In genomic region chr9:28927711-28928110, GRCh38 we compare ENCODE assay signal across 20 cellular contexts.
"Had no signal": no experiment of that assay in that cellular context is flagged by ENCODE, and none has a peak within 500 bp of the region (broad histone marks: within the 10 kb centered on the region; RNA-seq: fewer than 3 reads in every experiment).

No MANE protein-coding gene starts in this region.

- H3K27ac ChIP-seq: ovary, right lobe of liver, upper lobe of left lung had no signal

- H3K4me3 ChIP-seq: ovary, right lobe of liver, upper lobe of left lung had no signal

- H3K36me3 ChIP-seq: ovary, right lobe of liver, upper lobe of left lung had no signal

- DNase-seq: activated B cell treated with CpG ODN at 0.5 μM for 24 hours; activated CD4-positive, alpha-beta memory T cell treated with anti-CD3 and anti-CD28 coated beads for 36 hours; activated CD4-positive, alpha-beta T cell treated with anti-CD3 and anti-CD28 coated beads for 4 hours; activated CD8-positive, alpha-beta memory T cell treated with anti-CD3 and anti-CD28 coated beads, Interleukin-2, amount 10 ng/mL, durations not matched to agents 7 days and 5 days; activated naive CD4-positive, alpha-beta T cell treated with Interleukin-2 at 50 U/mL for 16 hours; activated naive CD8-positive, alpha-beta T cell treated with anti-CD3 and anti-CD28 coated beads, Interleukin-2, amount 10 ng/mL, durations not matched to agents 7 days and 5 days; activated T-cell treated with anti-CD3 and anti-CD28 coated beads, Interleukin-2, amount 50 U/mL, for 1 hour; amygdala; caudate nucleus; effector memory CD8-positive, alpha-beta T cell; foreskin melanocyte; head of caudate nucleus; mesenchymal stem cell; naive thymus-derived CD8-positive, alpha-beta T cell; ovary; right lobe of liver; small intestine; stimulated activated CD4-positive, alpha-beta T cell treated with anti-CD3 and anti-CD28 coated beads, Interleukin-4, amount 100 ng/mL, for 1 hour; stimulated activated naive CD8-positive, alpha-beta T cell treated with anti-CD3 and anti-CD28 coated beads, Interleukin-15, amount 100 ng/mL, for 72 hours; upper lobe of left lung had no signal

- H3K4me1 ChIP-seq: right lobe of liver, upper lobe of left lung had no signal

- ATAC-seq: activated CD8-positive, alpha-beta memory T cell treated with anti-CD3 and anti-CD28 coated beads, Interleukin-2, amount 10 ng/mL, durations not matched to agents 7 days and 5 days; effector memory CD8-positive, alpha-beta T cell; naive thymus-derived CD8-positive, alpha-beta T cell; right lobe of liver; stimulated activated naive CD8-positive, alpha-beta T cell treated with anti-CD3 and anti-CD28 coated beads, Interleukin-15, amount 100 ng/mL, for 72 hours had no signal

- H3K9me3 ChIP-seq: ovary, right lobe of liver, upper lobe of left lung had no signal

- H3K27me3 ChIP-seq: ovary, right lobe of liver, upper lobe of left lung had no signal
